24 cellular contexts compared by ENCODE assay signal in genomic region chr3:5442106-5442785, GRCh38.
DNase-seq lines count a peak whose midpoint lies in the region; ATAC-seq, FAIRE-seq and TF ChIP-seq lines count a peak whose summit lies in the region.
"Had no signal": no experiment of that assay in that cellular context is flagged by ENCODE, and none has a peak within 500 bp of the region (broad histone marks: within the 10 kb centered on the region; RNA-seq: fewer than 3 reads in every experiment).

No MANE protein-coding gene starts in this region.

- no peak overlapping the region for H3K27ac Mint-ChIP-seq in stimulated activated effector memory CD8-positive, alpha-beta T cell treated with anti-CD3 and anti-CD28 coated beads, Interleukin-12 subunit alpha, Interleukin-12 subunit beta, amount 100 ng/mL, for 72 hours
- H3K27ac Mint-ChIP-seq: CD4-positive, alpha-beta memory T cell had no signal

- no peaks in the 10 kb centered on the region for H3K9me1 ChIP-seq in keratinocyte (ENCODE audit: control insufficient read depth, extremely low read depth, insufficient read depth, low read length)

- H3K9ac ChIP-seq in PC-3 (ENCODE audit: low read length) = no peak overlapping the region
- no peak overlapping the region for H3K9ac ChIP-seq in keratinocyte (ENCODE audit: control insufficient read depth, extremely low read depth, insufficient read depth, low read length)
- H3K9ac ChIP-seq: BLaER1 had no signal

- no peaks in the 10 kb centered on the region for H3F3A ChIP-seq in PC-3 (ENCODE audit: low read length, unreplicated experiment)

- TF ChIP-seq CTCF in PC-3 (conservative IDR thresholded peaks at IDR 0.05; ENCODE audit: low read depth, low read length) (no peak), astrocyte of the spinal cord (IDR thresholded peaks at IDR 0.05; ENCODE audit: low read depth, low read length) (no peak), keratinocyte (optimal IDR thresholded peaks at IDR 0.05 in 1 of 3, IDR thresholded peaks at IDR 0.05 in 1 of 3, conservative IDR thresholded peaks at IDR 0.05 in 1 of 3; ENCODE audit: extremely low read depth in 1 of 3, insufficient read depth in 2 of 3, low read length in 3 of 3) (no peak)

- H3K9me3 Mint-ChIP-seq in stimulated activated effector memory CD8-positive, alpha-beta T cell treated with anti-CD3 and anti-CD28 coated beads, Interleukin-12 subunit alpha, Interleukin-12 subunit beta, amount 100 ng/mL, for 72 hours = no peaks in the 10 kb centered on the region

- no peaks in the 10 kb centered on the region for H4K20me1 ChIP-seq in PC-3 (ENCODE audit: low read length)
- no peaks in the 10 kb centered on the region for H4K20me1 ChIP-seq in keratinocyte (ENCODE audit: control insufficient read depth, extremely low read depth, insufficient read depth, low read length)
- H4K20me1 ChIP-seq: BLaER1 had no signal

- H3K36me3 ChIP-seq in PC-3 (ENCODE audit: low read depth, low read length) (no peaks in the 10 kb centered on the region), keratinocyte (ENCODE audit: control insufficient read depth in 2 of 2, extremely low read depth in 1 of 2, insufficient read depth in 2 of 2, low read length in 2 of 2) (no peaks in the 10 kb centered on the region)
- H3K36me3 ChIP-seq: BLaER1 had no signal

- no peaks in the 10 kb centered on the region for H3K9me2 ChIP-seq in PC-3 (replicated peaks; ENCODE audit: low read length)

- H3K36me3 Mint-ChIP-seq in stimulated activated effector memory CD8-positive, alpha-beta T cell treated with anti-CD3 and anti-CD28 coated beads, Interleukin-12 subunit alpha, Interleukin-12 subunit beta, amount 100 ng/mL, for 72 hours = no peaks in the 10 kb centered on the region
- H3K36me3 Mint-ChIP-seq: CD4-positive, alpha-beta memory T cell had no signal

- H2AFZ ChIP-seq in PC-3 (ENCODE audit: low read length) = no peak overlapping the region
- peak overlapping the region; percentile 56 for H2AFZ ChIP-seq in keratinocyte (ENCODE audit: control insufficient read depth, low read length)
- H2AFZ ChIP-seq: PC-9 had no signal

- H3K27ac ChIP-seq in PC-3 (ENCODE audit: low read length) (no peak overlapping the region), keratinocyte (ENCODE audit: control insufficient read depth, insufficient read depth, low read length) (peak overlapping the region; percentile 42)
- H3K27ac ChIP-seq: BLaER1, HL-60, PC-9 had no signal

- no peak overlapping the region for H3K4me3 ChIP-seq in PC-3 (ENCODE audit: low read length)
- H3K4me3 ChIP-seq in astrocyte of the spinal cord (ENCODE audit: low read depth, low read length) = no peak overlapping the region
- no peak overlapping the region for H3K4me3 ChIP-seq in keratinocyte (ENCODE audit: control insufficient read depth in 2 of 3, extremely low read depth in 1 of 3, insufficient read depth in 2 of 3, low read depth in 1 of 3, low read length in 3 of 3)
- H3K4me3 ChIP-seq: BLaER1, PC-9 had no signal

- H3K79me2 ChIP-seq in PC-3 (ENCODE audit: low read length) (no peaks in the 10 kb centered on the region), keratinocyte (ENCODE audit: control insufficient read depth, insufficient read depth, low read length) (no peaks in the 10 kb centered on the region)

- H3K9me3 ChIP-seq in PC-3 (ENCODE audit: low read length) (no peaks in the 10 kb centered on the region), keratinocyte (ENCODE audit: control insufficient read depth, low read depth, low read length) (no peaks in the 10 kb centered on the region)
- H3K9me3 ChIP-seq: BLaER1 had no signal

- H3K27me3 ChIP-seq in PC-3 (ENCODE audit: low read length) (no peaks in the 10 kb centered on the region), keratinocyte (ENCODE audit: control insufficient read depth, extremely low read depth, insufficient read depth, low read length) (no peaks in the 10 kb centered on the region)
- H3K27me3 ChIP-seq: BLaER1 had no signal

- POLR2A ChIA-PET in PC-3 (lab: Charles Lee; ENCODE audit: unreplicated experiment) = no interaction called here

- FAIRE-seq in keratinocyte (lab: Jason Lieb, UNC) = no peak
- FAIRE-seq: D721Med, HTR-8/SVneo had no signal

- no peak overlapping the region for H3K4me2 ChIP-seq in PC-3 (ENCODE audit: low read length)
- H3K4me2 ChIP-seq in keratinocyte (ENCODE audit: control insufficient read depth, extremely low read depth, insufficient read depth, low read depth, low read length) = no peak overlapping the region
- H3K4me2 ChIP-seq: BLaER1, PC-9 had no signal

- H3K4me1 ChIP-seq in PC-3 (ENCODE audit: insufficient read depth, low read length) (no peaks in the 10 kb centered on the region), keratinocyte (ENCODE audit: control insufficient read depth, extremely low read depth, insufficient read depth, low read length) (peaks cover 5% of the 10 kb centered on the region)
- H3K4me1 ChIP-seq: BLaER1 had no signal

- intact Hi-C loops in PC-3 (cut with micrococcal nuclease) = no loop called here

- in situ Hi-C loops in astrocyte of the spinal cord (cut with HindIII; ENCODE audit: low sequenced_read_pairs) = no loop called here

- BruUV-seq in PC-3 (replicated peaks; lab: Mats Ljungman, UMichigan) = no TSS peak

- H3K4me1 Mint-ChIP-seq in stimulated activated effector memory CD8-positive, alpha-beta T cell treated with anti-CD3 and anti-CD28 coated beads, Interleukin-12 subunit alpha, Interleukin-12 subunit beta, amount 100 ng/mL, for 72 hours = no peaks in the 10 kb centered on the region
- H3K4me1 Mint-ChIP-seq: CD4-positive, alpha-beta memory T cell had no signal

- CTCF ChIA-PET in PC-3 (lab: Charles Lee) = no interaction called here

- ATAC-seq in HG02610 (IDR thresholded peaks at IDR 0.05; ENCODE audit: unreplicated experiment) = peak; percentile 54
- ATAC-seq in PC-3 = no peak
- ATAC-seq in HG02763 (IDR thresholded peaks at IDR 0.05; ENCODE audit: unreplicated experiment) = no peak
- no peak for ATAC-seq in stimulated activated effector memory CD8-positive, alpha-beta T cell treated with anti-CD3 and anti-CD28 coated beads, Interleukin-12 subunit alpha, Interleukin-12 subunit beta, amount 100 ng/mL, for 72 hours
- ATAC-seq: Right ventricle myocardium inferior had no signal

- DNase-seq in PC-3 (peak; percentile 63), astrocyte of the spinal cord (ENCODE audit: low read depth, low spot score) (peak; percentile 12), keratinocyte (ENCODE audit: low read depth, low spot score) (peak; percentile 59)
- DNase-seq in activated CD4-positive, alpha-beta T cell treated with anti-CD3 and anti-CD28 coated beads for 1 hour = no peak
- no peak for DNase-seq in stimulated activated effector memory CD8-positive, alpha-beta T cell treated with anti-CD3 and anti-CD28 coated beads, Interleukin-12 subunit alpha, Interleukin-12 subunit beta, amount 100 ng/mL, for 72 hours (ENCODE audit: low spot score in 2 of 2)
- DNase-seq: CD4-positive, alpha-beta memory T cell; DMS79; H7; IMR-90; Karpas-422; MM.1S; NCI-H1105 treated with DMSO at 0.1 percent for 48 hours; NCI-H1694; NCI-H510A; NCI-H748 treated with DMSO at 0.1 percent for 48 hours; PC-9; SW 1271 had no signal

- dilution Hi-C loops in keratinocyte (cut with MboI; ENCODE audit: extremely low pct_ligation_motif_present, low sequenced_read_pairs) = no loop called here

- no peak overlapping the region for H3K4me3 Mint-ChIP-seq in stimulated activated effector memory CD8-positive, alpha-beta T cell treated with anti-CD3 and anti-CD28 coated beads, Interleukin-12 subunit alpha, Interleukin-12 subunit beta, amount 100 ng/mL, for 72 hours
- H3K4me3 Mint-ChIP-seq: CD4-positive, alpha-beta memory T cell had no signal

Comparison
In these comparisons a context has a peak if more than half of its experiments do, and no peak if none do; other contexts are left out.
1. DNase-seq: peak in PC-3 (single experiment), astrocyte of the spinal cord (single experiment) and keratinocyte (single experiment); none in activated CD4-positive, alpha-beta T cell treated with anti-CD3 and anti-CD28 coated beads for 1 hour (single experiment) and stimulated activated effector memory CD8-positive, alpha-beta T cell treated with anti-CD3 and anti-CD28 coated beads, Interleukin-12 subunit alpha, Interleukin-12 subunit beta, amount 100 ng/mL, for 72 hours (0 of 2).